9 cellular contexts compared by ENCODE assay signal in the genomic region with DNA sequence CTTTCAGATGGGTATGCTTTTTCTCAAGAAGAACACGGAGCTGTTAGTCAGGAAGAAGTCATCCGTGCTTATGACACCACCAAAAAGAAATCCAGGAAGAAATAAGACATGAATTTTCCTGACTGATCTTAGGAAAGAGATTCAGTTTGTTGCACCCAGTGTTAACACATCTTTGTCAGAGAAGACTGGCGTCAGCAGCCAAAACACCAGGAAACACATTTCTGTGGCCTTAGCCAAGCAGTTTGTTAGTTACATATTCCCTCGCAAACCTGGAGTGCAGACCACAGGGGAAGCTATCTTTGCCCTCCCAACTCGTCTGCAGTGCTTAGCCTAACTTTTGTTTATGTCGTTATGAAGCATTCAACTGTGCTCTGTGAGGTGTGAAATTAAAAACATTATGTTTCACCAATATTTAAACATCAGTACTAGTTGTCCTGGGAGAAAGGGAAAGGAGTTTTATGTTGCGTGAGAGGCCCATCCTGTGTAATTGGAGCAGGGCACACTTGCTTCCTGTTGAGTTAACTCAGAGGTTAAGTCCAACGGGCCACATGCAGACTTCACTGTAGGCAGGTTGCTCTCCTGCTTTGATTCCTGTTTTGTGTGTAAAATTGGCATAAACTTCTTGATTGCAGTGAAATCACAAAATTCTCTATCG. TPM values are rescaled to one million over a fixed set of nuclear protein-coding genes. Genes with fewer than 3 reads are reported as not detected.
DNase-seq lines count a peak whose midpoint lies in the region; ATAC-seq and TF ChIP-seq lines count a peak whose summit lies in the region.
"Had no signal": no experiment of that assay in that cellular context is flagged by ENCODE, and none has a peak within 500 bp of the region (broad histone marks: within the 10 kb centered on the region; RNA-seq: fewer than 3 reads in every experiment).

No MANE protein-coding gene starts in this region.

- H3K9me3 Mint-ChIP-seq in Calu3 (ENCODE audit: low read depth, unreplicated experiment), result no peaks in the 10 kb centered on the region

- no peak overlapping the region for H3K4me3 ChIP-seq in NB4 (ENCODE audit: low read depth, low read length)
- H3K4me3 ChIP-seq in psoas muscle, result no peak overlapping the region

- no peaks in the 10 kb centered on the region for H3K36me3 Mint-ChIP-seq in Calu3 (ENCODE audit: insufficient read depth, unreplicated experiment)

- H3K36me3 ChIP-seq in psoas muscle (ENCODE audit: insufficient read depth in 1 of 2, low read depth in 1 of 2), result no peaks in the 10 kb centered on the region

- ATAC-seq in psoas muscle (no peak), HG02588 (IDR thresholded peaks at IDR 0.05; ENCODE audit: unreplicated experiment) (no peak), GM18909 (IDR thresholded peaks at IDR 0.05; ENCODE audit: poor library complexity, unreplicated experiment) (no peak), HG02642 (IDR thresholded peaks at IDR 0.05; ENCODE audit: poor library complexity, unreplicated experiment) (no peak), GM21825 (IDR thresholded peaks at IDR 0.05; ENCODE audit: unreplicated experiment) (no peak)

- H3K27ac ChIP-seq in epithelial cell of prostate (peak overlapping the region; percentile 70), psoas muscle (peak overlapping the region; percentile 84)

- no peaks in the 10 kb centered on the region for H3K27me3 Mint-ChIP-seq in Calu3 (ENCODE audit: unreplicated experiment)

- H3K4me1 Mint-ChIP-seq in Calu3 (ENCODE audit: low read depth, unreplicated experiment), result peaks cover 62% of the 10 kb centered on the region

- H3K27ac Mint-ChIP-seq in Calu3 (ENCODE audit: unreplicated experiment), result peak overlapping the region; percentile 66

- 39 to 64% (median 58%) methylated on average over 9 of the region's 9 CpGs for WGBS in psoas muscle, 3 donors

- TF ChIP-seq CTCF in Calu3 (IDR thresholded peaks at IDR 0.05; ENCODE audit: unreplicated experiment) (no peak), NB4 (IDR thresholded peaks at IDR 0.05; ENCODE audit: low read depth, low read length) (no peak), psoas muscle (IDR thresholded peaks at IDR 0.05) (no peak)

- no peaks in the 10 kb centered on the region for H3K27me3 ChIP-seq in psoas muscle (ENCODE audit: insufficient read depth in 3 of 3, low read length in 2 of 3)

- no peak overlapping the region for H3K4me3 Mint-ChIP-seq in Calu3 (ENCODE audit: low read depth, unreplicated experiment)

- TF ChIP-seq POLR2A in NB4 (IDR thresholded peaks at IDR 0.05; ENCODE audit: extremely low read depth, insufficient read length), result no peak

- intact Hi-C loops in Calu3 (cut with micrococcal nuclease; ENCODE audit: unreplicated experiment) (loop anchor here (5.0 kb wide), 1 partner anchor 38 kb away; no protein-coding TSS in a partner anchor), psoas muscle (cut with DNase I) (loop anchor here in 1 of 2 donors (5.0 kb wide), 1 partner anchor 48 kb away; no protein-coding TSS in a partner anchor)

- H3K4me1 ChIP-seq in psoas muscle, result peaks cover 34% of the 10 kb centered on the region

- H3K9me3 ChIP-seq in psoas muscle, result no peaks in the 10 kb centered on the region

- CTCF ChIA-PET in Calu3 (lab: Charles Lee), result no interaction called here

- no TSS peak for BruUV-seq in Calu3 (replicated peaks; lab: Mats Ljungman, UMichigan)

- DNase-seq in Calu3, result peak; percentile 48
- peak; percentile 58 for DNase-seq in NB4 (ENCODE audit: low read depth)
- DNase-seq in epithelial cell of prostate (ENCODE audit: low read depth, low spot score), result peak; percentile 29
- DNase-seq in psoas muscle, result no peak
- DNase-seq: NCI-H1048 had no signal

RNA-seq across cellular contexts. Expression of a gene that starts 31.8 kb away (rescaled TPM):
- total RNA-seq in Calu3 (2022) (14.9 and 23.2 TPM in 2 replicates), psoas muscle (1 to 10 TPM; 3.2 to 9.4 (median 5.2) TPM)
- polyA plus RNA-seq in psoas muscle, result 1 to 10 TPM; 1.3 to 9.6 (median 3.2) TPM

Comparison
In these comparisons a context has a peak if more than half of its experiments do, and no peak if none do; other contexts are left out.
1. DNase-seq: peak in Calu3 (single experiment), NB4 (single experiment) and epithelial cell of prostate (single experiment); none in psoas muscle (0 of 2).